8 cellular contexts compared by ENCODE assay signal in genomic region chr5:52948418-52949076, GRCh38. TPM values are rescaled to one million over a fixed set of nuclear protein-coding genes. Genes with fewer than 3 reads are reported as not detected.
DNase-seq lines count a peak whose midpoint lies in the region; ATAC-seq, FAIRE-seq and TF ChIP-seq lines count a peak whose summit lies in the region.

No MANE protein-coding gene starts in this region.

- FAIRE-seq in colon (lab: Jason Lieb, UNC), result peak; percentile 41

- H3K27ac ChIP-seq in lower lobe of right lung, result no peak overlapping the region

- intact Hi-C loops in lower lobe of right lung (cut with DNase I), result loop anchor here (5.0 kb wide), 1 partner anchor 149 kb away; no protein-coding TSS in a partner anchor

- POLR2A ChIA-PET in BJ (lab: Charles Lee), result no interaction called here

- peak; percentile 55 for DNase-seq in BJ (ENCODE audit: low read depth)
- peak; percentile 57 for DNase-seq in NCI-H2227 (lab: John Stamatoyannopoulos, UW; ENCODE audit: unreplicated experiment)
- DNase-seq in activated CD4-positive, alpha-beta T cell treated with anti-CD3 and anti-CD28 coated beads for 1 hour, result peak; percentile 25
- DNase-seq in lower lobe of right lung, result no peak
- DNase-seq in stimulated activated CD8-positive, alpha-beta memory T cell treated with anti-CD3 and anti-CD28 coated beads, Interleukin-12 subunit alpha, Interleukin-12 subunit beta, amount 100 ng/mL, for 1 hour (ENCODE audit: low read depth), result peak; percentile 37

- H3K36me3 ChIP-seq in BJ (ENCODE audit: control insufficient read depth, insufficient read depth, low read length) (no peaks in the 10 kb centered on the region), lower lobe of right lung (peaks cover 23% of the 10 kb centered on the region)

- CTCF ChIA-PET in BJ (lab: Yijun Ruan, JAX), result interaction anchor here (0.6 to 5.0 kb wide), 35 partner anchors 9 to 1281 kb away, joined by 3 to 107 read pairs (median 3); partner anchors contain the start of genes ITGA1, MOCS2 and PELO

- peaks cover 16% of the 10 kb centered on the region for H3K4me1 ChIP-seq in lower lobe of right lung

- peak; percentile 74 for TF ChIP-seq CTCF in BJ (IDR thresholded peaks at IDR 0.05; ENCODE audit: insufficient read depth, low read depth, low read length)
- TF ChIP-seq CTCF in lower lobe of right lung (IDR thresholded peaks at IDR 0.05), result peak; percentile 78

- ATAC-seq in GM18909 (IDR thresholded peaks at IDR 0.05; ENCODE audit: poor library complexity, unreplicated experiment), result peak; percentile 100
- ATAC-seq in HG03108 (IDR thresholded peaks at IDR 0.05; ENCODE audit: unreplicated experiment), result peak; percentile 99
- ATAC-seq in lower lobe of right lung, result peak; percentile 91 to 95

- no peaks in the 10 kb centered on the region for H3K9me3 ChIP-seq in lower lobe of right lung

- H3K4me3 ChIP-seq in BJ (ENCODE audit: low read depth, low read length), result no peak overlapping the region
- no peak overlapping the region for H3K4me3 ChIP-seq in lower lobe of right lung

- no peaks in the 10 kb centered on the region for H3K27me3 ChIP-seq in BJ (ENCODE audit: control insufficient read depth, insufficient read depth, low read length)
- no peaks in the 10 kb centered on the region for H3K27me3 ChIP-seq in lower lobe of right lung (ENCODE audit: low read depth)

RNA-seq across cellular contexts. Expression of gene ITGA2, which starts 40.6 kb away (rescaled TPM):
- polyA plus RNA-seq in BJ (2011; rRNA removed), result 5.3 and 10.1 TPM in 2 replicates
- 8.4 and 10.4 TPM in 2 replicates for polyA minus RNA-seq in BJ (2011; rRNA and poly(A)+ RNA removed)
- 7.4 TPM for total RNA-seq in lower lobe of right lung
